Comparison of ENCODE assay signal across 9 cellular contexts in genomic region chr6:71396410-71396801, GRCh38.
DNase-seq lines count a peak whose midpoint lies in the region; ATAC-seq lines count a peak whose summit lies in the region.
"Had no signal": no experiment of that assay in that cellular context is flagged by ENCODE, and none has a peak within 500 bp of the region (broad histone marks: within the 10 kb centered on the region; RNA-seq: fewer than 3 reads in every experiment).

No MANE protein-coding gene starts in this region.

- H3K27me3 Mint-ChIP-seq in stimulated activated naive CD8-positive, alpha-beta T cell treated with anti-CD3 and anti-CD28 coated beads, Interleukin-15, amount 100 ng/mL, for 72 hours = peaks cover 17% of the 10 kb centered on the region

- H3K4me1 Mint-ChIP-seq in stimulated activated naive CD8-positive, alpha-beta T cell treated with anti-CD3 and anti-CD28 coated beads, Interleukin-15, amount 100 ng/mL, for 72 hours = no peaks in the 10 kb centered on the region

- H3K9me3 Mint-ChIP-seq in stimulated activated naive CD8-positive, alpha-beta T cell treated with anti-CD3 and anti-CD28 coated beads, Interleukin-15, amount 100 ng/mL, for 72 hours = no peaks in the 10 kb centered on the region

- H3K27ac Mint-ChIP-seq in stimulated activated naive CD8-positive, alpha-beta T cell treated with anti-CD3 and anti-CD28 coated beads, Interleukin-15, amount 100 ng/mL, for 72 hours = no peak overlapping the region

- H3K4me3 Mint-ChIP-seq in stimulated activated naive CD8-positive, alpha-beta T cell treated with anti-CD3 and anti-CD28 coated beads, Interleukin-15, amount 100 ng/mL, for 72 hours = no peak overlapping the region

- ATAC-seq in stimulated activated naive CD8-positive, alpha-beta T cell treated with anti-CD3 and anti-CD28 coated beads, Interleukin-15, amount 100 ng/mL, for 72 hours = peak; percentile 85
- ATAC-seq in stimulated activated naive CD8-positive, alpha-beta T cell treated with anti-CD3 and anti-CD28 coated beads, Interleukin-15, Interleukin-2, amounts not matched to agents 100 U/mL and 50 U/mL, for 24 hours = no peak
- ATAC-seq in HG02763 (IDR thresholded peaks at IDR 0.05; ENCODE audit: unreplicated experiment) (peak; percentile 83), HG03571 (IDR thresholded peaks at IDR 0.05; ENCODE audit: unreplicated experiment) (peak; percentile 91)

- no peak for DNase-seq in stimulated activated naive CD8-positive, alpha-beta T cell treated with anti-CD3 and anti-CD28 coated beads, Interleukin-15, amount 100 ng/mL, for 72 hours
- no peak for DNase-seq in stimulated activated naive CD8-positive, alpha-beta T cell treated with anti-CD3 and anti-CD28 coated beads, Interleukin-15, Interleukin-2, amounts not matched to agents 100 U/mL and 50 U/mL, for 24 hours
- DNase-seq in activated gamma-delta T cell (lab: John Stamatoyannopoulos, UW) (no peak), A172 (ENCODE audit: low spot score) (no peak), SW 1271 (lab: John Stamatoyannopoulos, UW) (no peak), DMS153 treated with DMSO at 0.1 percent for 48 hours (lab: John Stamatoyannopoulos, UW; ENCODE audit: unreplicated experiment) (no peak)
- DNase-seq: NCI-H1105 had no signal
